Comparison of ENCODE assay signal across 1 cellular context in the genomic region with DNA sequence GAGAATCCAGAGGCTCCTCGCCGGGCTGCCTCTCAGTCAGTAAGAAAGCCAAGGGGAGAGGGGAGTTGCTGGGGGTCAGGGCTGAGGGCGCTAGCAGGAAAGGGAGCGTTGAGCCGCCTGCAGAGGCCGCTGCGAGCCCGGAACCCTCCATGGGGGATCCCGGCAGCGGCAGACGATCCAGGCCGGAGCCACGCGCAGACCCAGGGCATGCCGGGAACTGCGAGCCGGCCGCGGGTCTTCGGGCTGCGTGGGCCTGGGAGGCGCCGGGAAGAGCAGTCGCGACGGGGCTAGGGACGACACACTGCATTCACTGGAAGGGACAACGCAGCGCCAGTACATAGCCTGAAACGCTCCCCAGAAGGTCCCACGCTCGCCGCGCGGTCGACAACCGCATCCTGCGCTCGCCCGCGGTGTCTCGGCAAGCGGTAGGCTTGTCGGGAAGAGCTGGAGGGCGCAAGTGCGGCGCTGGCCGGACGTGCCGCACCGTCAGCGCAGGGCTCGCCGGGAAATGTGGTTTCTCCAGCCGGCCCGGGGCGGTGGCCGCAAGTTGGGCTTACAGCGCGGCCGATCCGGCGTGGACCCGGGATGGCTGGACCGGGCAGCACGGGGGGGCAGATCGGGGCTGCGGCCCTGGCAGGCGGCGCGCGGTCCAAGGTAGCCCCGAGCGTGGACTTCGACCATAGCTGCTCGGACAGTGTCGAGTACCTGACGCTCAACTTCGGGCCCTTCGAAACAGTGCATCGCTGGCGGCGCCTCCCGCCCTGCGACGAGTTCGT.
TF ChIP-seq lines count a peak whose summit lies in the region.

Gene LZTR1, plus strand, starts transcription at position 511 of the 776 bp plus-strand sequence. Its CDS starts 75 bp downstream, at position 586.

TF ChIP-seq in K562, 482 proteins besides CTCF, POLR2A, EP300 and RAD21 (continued from another document and continues in another):
- peak; percentile 84 for TF ChIP-seq ATF4 (CRISPR knock-in tag; IDR thresholded peaks at IDR 0.05)
- TF ChIP-seq ZNF518B (CRISPR knock-in tag; IDR thresholded peaks at IDR 0.05): no peak
- TF ChIP-seq MEIS2 (IDR thresholded peaks at IDR 0.05; ENCODE audit: partially characterized antibody): no peak
- no peak for TF ChIP-seq NR2C2 (CRISPR knock-in tag; IDR thresholded peaks at IDR 0.05)
- no peak for TF ChIP-seq NR2C2 (tag; IDR thresholded peaks at IDR 0.05)
- peak; percentile 62 for TF ChIP-seq ZNF384 (IDR thresholded peaks at IDR 0.05; ENCODE audit: low read depth, low read length)
- TF ChIP-seq FOXA3 (CRISPR knock-in tag; conservative IDR thresholded peaks at IDR 0.05 in 1 of 2, IDR thresholded peaks at IDR 0.05 in 1 of 2): no peak
- TF ChIP-seq DNMT1 (IDR thresholded peaks at IDR 0.05): no peak
- TF ChIP-seq HNRNPUL1 (IDR thresholded peaks at IDR 0.05; ENCODE audit: low read length): no peak
- no peak for TF ChIP-seq TEAD2 (tag; IDR thresholded peaks at IDR 0.05)
- no peak for TF ChIP-seq NCOA4 (IDR thresholded peaks at IDR 0.05; ENCODE audit: partially characterized antibody)
- peak; percentile 65; the same call in 1 of the 2 replicates for TF ChIP-seq ZNF174 (CRISPR knock-in tag; IDR thresholded peaks at IDR 0.05)
- no peak for TF ChIP-seq EGR1 (conservative IDR thresholded peaks at IDR 0.05)
- TF ChIP-seq, protein P1, sequence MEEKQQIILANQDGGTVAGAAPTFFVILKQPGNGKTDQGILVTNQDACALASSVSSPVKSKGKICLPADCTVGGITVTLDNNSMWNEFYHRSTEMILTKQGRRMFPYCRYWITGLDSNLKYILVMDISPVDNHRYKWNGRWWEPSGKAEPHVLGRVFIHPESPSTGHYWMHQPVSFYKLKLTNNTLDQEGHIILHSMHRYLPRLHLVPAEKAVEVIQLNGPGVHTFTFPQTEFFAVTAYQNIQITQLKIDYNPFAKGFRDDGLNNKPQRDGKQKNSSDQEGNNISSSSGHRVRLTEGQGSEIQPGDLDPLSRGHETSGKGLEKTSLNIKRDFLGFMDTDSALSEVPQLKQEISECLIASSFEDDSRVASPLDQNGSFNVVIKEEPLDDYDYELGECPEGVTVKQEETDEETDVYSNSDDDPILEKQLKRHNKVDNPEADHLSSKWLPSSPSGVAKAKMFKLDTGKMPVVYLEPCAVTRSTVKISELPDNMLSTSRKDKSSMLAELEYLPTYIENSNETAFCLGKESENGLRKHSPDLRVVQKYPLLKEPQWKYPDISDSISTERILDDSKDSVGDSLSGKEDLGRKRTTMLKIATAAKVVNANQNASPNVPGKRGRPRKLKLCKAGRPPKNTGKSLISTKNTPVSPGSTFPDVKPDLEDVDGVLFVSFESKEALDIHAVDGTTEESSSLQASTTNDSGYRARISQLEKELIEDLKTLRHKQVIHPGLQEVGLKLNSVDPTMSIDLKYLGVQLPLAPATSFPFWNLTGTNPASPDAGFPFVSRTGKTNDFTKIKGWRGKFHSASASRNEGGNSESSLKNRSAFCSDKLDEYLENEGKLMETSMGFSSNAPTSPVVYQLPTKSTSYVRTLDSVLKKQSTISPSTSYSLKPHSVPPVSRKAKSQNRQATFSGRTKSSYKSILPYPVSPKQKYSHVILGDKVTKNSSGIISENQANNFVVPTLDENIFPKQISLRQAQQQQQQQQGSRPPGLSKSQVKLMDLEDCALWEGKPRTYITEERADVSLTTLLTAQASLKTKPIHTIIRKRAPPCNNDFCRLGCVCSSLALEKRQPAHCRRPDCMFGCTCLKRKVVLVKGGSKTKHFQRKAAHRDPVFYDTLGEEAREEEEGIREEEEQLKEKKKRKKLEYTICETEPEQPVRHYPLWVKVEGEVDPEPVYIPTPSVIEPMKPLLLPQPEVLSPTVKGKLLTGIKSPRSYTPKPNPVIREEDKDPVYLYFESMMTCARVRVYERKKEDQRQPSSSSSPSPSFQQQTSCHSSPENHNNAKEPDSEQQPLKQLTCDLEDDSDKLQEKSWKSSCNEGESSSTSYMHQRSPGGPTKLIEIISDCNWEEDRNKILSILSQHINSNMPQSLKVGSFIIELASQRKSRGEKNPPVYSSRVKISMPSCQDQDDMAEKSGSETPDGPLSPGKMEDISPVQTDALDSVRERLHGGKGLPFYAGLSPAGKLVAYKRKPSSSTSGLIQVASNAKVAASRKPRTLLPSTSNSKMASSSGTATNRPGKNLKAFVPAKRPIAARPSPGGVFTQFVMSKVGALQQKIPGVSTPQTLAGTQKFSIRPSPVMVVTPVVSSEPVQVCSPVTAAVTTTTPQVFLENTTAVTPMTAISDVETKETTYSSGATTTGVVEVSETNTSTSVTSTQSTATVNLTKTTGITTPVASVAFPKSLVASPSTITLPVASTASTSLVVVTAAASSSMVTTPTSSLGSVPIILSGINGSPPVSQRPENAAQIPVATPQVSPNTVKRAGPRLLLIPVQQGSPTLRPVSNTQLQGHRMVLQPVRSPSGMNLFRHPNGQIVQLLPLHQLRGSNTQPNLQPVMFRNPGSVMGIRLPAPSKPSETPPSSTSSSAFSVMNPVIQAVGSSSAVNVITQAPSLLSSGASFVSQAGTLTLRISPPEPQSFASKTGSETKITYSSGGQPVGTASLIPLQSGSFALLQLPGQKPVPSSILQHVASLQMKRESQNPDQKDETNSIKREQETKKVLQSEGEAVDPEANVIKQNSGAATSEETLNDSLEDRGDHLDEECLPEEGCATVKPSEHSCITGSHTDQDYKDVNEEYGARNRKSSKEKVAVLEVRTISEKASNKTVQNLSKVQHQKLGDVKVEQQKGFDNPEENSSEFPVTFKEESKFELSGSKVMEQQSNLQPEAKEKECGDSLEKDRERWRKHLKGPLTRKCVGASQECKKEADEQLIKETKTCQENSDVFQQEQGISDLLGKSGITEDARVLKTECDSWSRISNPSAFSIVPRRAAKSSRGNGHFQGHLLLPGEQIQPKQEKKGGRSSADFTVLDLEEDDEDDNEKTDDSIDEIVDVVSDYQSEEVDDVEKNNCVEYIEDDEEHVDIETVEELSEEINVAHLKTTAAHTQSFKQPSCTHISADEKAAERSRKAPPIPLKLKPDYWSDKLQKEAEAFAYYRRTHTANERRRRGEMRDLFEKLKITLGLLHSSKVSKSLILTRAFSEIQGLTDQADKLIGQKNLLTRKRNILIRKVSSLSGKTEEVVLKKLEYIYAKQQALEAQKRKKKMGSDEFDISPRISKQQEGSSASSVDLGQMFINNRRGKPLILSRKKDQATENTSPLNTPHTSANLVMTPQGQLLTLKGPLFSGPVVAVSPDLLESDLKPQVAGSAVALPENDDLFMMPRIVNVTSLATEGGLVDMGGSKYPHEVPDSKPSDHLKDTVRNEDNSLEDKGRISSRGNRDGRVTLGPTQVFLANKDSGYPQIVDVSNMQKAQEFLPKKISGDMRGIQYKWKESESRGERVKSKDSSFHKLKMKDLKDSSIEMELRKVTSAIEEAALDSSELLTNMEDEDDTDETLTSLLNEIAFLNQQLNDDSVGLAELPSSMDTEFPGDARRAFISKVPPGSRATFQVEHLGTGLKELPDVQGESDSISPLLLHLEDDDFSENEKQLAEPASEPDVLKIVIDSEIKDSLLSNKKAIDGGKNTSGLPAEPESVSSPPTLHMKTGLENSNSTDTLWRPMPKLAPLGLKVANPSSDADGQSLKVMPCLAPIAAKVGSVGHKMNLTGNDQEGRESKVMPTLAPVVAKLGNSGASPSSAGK (IDR thresholded peaks at IDR 0.05): no peak
- TF ChIP-seq PURB (CRISPR knock-in tag; IDR thresholded peaks at IDR 0.05; ENCODE audit: low read depth): no peak
- no peak for TF ChIP-seq ZNF143 (CRISPR knock-in tag; IDR thresholded peaks at IDR 0.05)
- TF ChIP-seq ZNF282 (CRISPR knock-in tag; IDR thresholded peaks at IDR 0.05): no peak
- peak; percentile 54 for TF ChIP-seq ZFP36 (IDR thresholded peaks at IDR 0.05; ENCODE audit: low read depth, low read length, partially characterized antibody)
- no peak for TF ChIP-seq FOXJ2 (tag; IDR thresholded peaks at IDR 0.05)
- TF ChIP-seq ZNF507 (tag; conservative IDR thresholded peaks at IDR 0.05): no peak
- TF ChIP-seq ZBTB8A (IDR thresholded peaks at IDR 0.05; ENCODE audit: partially characterized antibody): no peak
- peak; percentile 98 for TF ChIP-seq RHOXF2B (CRISPR knock-in tag; conservative IDR thresholded peaks at IDR 0.05)
- TF ChIP-seq BDP1 (IDR thresholded peaks at IDR 0.05; ENCODE audit: insufficient read depth, insufficient read length): no peak
- no peak for TF ChIP-seq KLF10 (CRISPR knock-in tag; IDR thresholded peaks at IDR 0.05)
- no peak for TF ChIP-seq RBM39 (optimal IDR thresholded peaks at IDR 0.05; ENCODE audit: low read depth, low read length)
- TF ChIP-seq TBP (optimal IDR thresholded peaks at IDR 0.05; ENCODE audit: low read depth, low read length): no peak
- TF ChIP-seq SMAD2 (IDR thresholded peaks at IDR 0.05; ENCODE audit: low read depth, low read length): peak; percentile 95
- TF ChIP-seq, protein P2, sequence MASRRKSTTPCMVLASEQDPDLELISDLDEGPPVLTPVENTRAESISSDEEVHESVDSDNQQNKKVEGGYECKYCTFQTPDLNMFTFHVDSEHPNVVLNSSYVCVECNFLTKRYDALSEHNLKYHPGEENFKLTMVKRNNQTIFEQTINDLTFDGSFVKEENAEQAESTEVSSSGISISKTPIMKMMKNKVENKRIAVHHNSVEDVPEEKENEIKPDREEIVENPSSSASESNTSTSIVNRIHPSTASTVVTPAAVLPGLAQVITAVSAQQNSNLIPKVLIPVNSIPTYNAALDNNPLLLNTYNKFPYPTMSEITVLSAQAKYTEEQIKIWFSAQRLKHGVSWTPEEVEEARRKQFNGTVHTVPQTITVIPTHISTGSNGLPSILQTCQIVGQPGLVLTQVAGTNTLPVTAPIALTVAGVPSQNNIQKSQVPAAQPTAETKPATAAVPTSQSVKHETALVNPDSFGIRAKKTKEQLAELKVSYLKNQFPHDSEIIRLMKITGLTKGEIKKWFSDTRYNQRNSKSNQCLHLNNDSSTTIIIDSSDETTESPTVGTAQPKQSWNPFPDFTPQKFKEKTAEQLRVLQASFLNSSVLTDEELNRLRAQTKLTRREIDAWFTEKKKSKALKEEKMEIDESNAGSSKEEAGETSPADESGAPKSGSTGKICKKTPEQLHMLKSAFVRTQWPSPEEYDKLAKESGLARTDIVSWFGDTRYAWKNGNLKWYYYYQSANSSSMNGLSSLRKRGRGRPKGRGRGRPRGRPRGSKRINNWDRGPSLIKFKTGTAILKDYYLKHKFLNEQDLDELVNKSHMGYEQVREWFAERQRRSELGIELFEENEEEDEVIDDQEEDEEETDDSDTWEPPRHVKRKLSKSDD (conservative IDR thresholded peaks at IDR 0.05; ENCODE audit: low read length): peak; percentile 89; the same call in 1 of the 2 replicates
- TF ChIP-seq THRAP3 (IDR thresholded peaks at IDR 0.05; ENCODE audit: borderline replicate concordance): no peak
- TF ChIP-seq MYBL2 (IDR thresholded peaks at IDR 0.05; ENCODE audit: low read depth): no peak
- TF ChIP-seq MYBL2 (CRISPR knock-in tag; IDR thresholded peaks at IDR 0.05; ENCODE audit: borderline replicate concordance): no peak
- no peak for TF ChIP-seq ELK1 (CRISPR knock-in tag; IDR thresholded peaks at IDR 0.05)
